9 cellular contexts compared by ENCODE assay signal in the genomic region with DNA sequence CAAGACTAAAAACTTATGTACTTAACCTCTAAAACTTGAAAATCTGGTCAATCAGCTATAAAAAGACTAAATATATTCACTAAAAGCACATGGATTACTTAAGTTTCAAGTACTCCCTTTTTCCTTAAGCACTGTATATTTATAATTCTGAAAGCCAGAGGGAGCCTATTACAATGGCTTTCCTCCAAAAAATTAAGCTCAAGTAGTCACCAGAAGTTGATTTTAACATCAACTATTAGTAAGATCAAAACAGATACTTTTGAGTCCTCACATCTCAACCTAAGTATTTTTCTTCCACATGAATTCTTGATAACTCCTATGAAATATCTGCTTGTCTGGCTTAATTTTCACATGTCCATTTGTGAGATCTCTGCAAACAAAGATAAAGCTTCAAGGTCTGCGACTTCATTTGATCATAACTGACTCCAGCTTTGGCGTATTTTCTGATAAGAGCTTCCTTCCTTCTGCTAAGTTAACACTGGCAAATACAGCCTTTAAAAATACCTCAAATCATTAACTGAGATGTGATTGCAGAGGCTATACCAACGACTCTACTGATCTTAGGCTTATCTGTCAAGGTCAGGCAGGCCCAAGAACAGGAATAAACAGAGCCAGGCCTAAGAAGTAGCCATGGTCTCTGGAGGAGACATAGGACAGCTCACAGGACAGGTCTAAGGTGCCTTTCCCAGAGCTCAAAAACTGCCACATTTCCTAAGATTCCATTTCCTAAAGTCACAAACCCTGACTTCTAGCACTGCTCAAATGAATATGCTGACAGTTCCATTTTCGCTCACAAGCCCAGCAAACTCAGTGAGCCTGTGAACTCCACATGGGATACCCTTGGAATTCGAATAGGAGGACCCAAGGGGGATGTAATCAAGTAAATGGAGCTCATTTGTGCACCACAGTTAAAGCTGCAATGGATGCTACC. TPM values are rescaled to one million over a fixed set of nuclear protein-coding genes. Genes with fewer than 3 reads are reported as not detected.
A peak's percentile ranks its signal among the peaks of the same experiment; 100 is the strongest.
DNase-seq lines count a peak whose midpoint lies in the region; TF ChIP-seq lines count a peak whose summit lies in the region.
"Had no signal": no experiment of that assay in that cellular context is flagged by ENCODE, and none has a peak within 500 bp of the region (broad histone marks: within the 10 kb centered on the region; RNA-seq: fewer than 3 reads in every experiment).

No MANE protein-coding gene starts in this region.

- peak overlapping the region; percentile 66 for H3K27ac Mint-ChIP-seq in activated naive CD4-positive, alpha-beta T cell treated with anti-CD3 and anti-CD28 coated beads for 36 hours
- peak overlapping the region; percentile 1 for H3K27ac Mint-ChIP-seq in activated T-helper 1 cell treated with anti-CD3 and anti-CD28 coated beads, Interleukin-12 subunit alpha, Interleukin-12 subunit beta, Interleukin-2, Interleukin-4 antibody, amounts not matched to agents 30 ng/mL and 10 ng/mL and 1 ng/mL, durations not matched to agents 14 hours and 24 hours and 36 hours

- no peak overlapping the region for H3K27ac ChIP-seq in iPS-20b (ENCODE audit: low read length)
- peak overlapping the region; percentile 2 to 40 for H3K27ac ChIP-seq in tibial artery

- peak overlapping the region; percentile 29; the same call in 1 of the 2 replicates for H3K9ac ChIP-seq in iPS-20b (ENCODE audit: low read depth, low read length)

- H3K36me3 ChIP-seq in iPS-20b (ENCODE audit: insufficient read depth, low read depth, low read length) (peaks cover 89% of the 10 kb centered on the region), tibial artery (peaks cover 13 to 31% (median 23%) of the 10 kb centered on the region in 3 donors)

- intact Hi-C loops in activated naive CD4-positive, alpha-beta T cell treated with anti-CD3 and anti-CD28 coated beads for 36 hours (cut with micrococcal nuclease), result loop anchor here (1.0 to 5.0 kb wide), 2 partner anchors 10 to 34 kb away; a partner anchor contains a TSS
- intact Hi-C loops in activated T-helper 1 cell treated with anti-CD3 and anti-CD28 coated beads, Interleukin-12 subunit alpha, Interleukin-12 subunit beta, Interleukin-2, Interleukin-4 antibody, amounts not matched to agents 30 ng/mL and 10 ng/mL and 1 ng/mL, durations not matched to agents 14 hours and 24 hours and 36 hours (cut with micrococcal nuclease), result loop anchor here (2.0 kb wide), 1 partner anchor 62 kb away; no protein-coding TSS in a partner anchor
- intact Hi-C loops in tibial artery (cut with DNase I; ENCODE audit: low total_unique reads), result no loop called here

- no peak for DNase-seq in activated naive CD4-positive, alpha-beta T cell treated with anti-CD3 and anti-CD28 coated beads for 36 hours
- no peak for DNase-seq in activated naive CD4-positive, alpha-beta T cell treated with anti-CD3 and anti-CD28 coated beads, Interleukin-2, amount 50 U/mL, for 16 hours
- DNase-seq in activated T-helper 1 cell treated with anti-CD3 and anti-CD28 coated beads, Interleukin-12 subunit alpha, Interleukin-12 subunit beta, Interleukin-2, Interleukin-4 antibody, amounts not matched to agents 30 ng/mL and 10 ng/mL and 1 ng/mL, durations not matched to agents 14 hours and 24 hours and 36 hours (ENCODE audit: low spot score), result no peak
- no peak for DNase-seq in tibial artery
- DNase-seq in amygdala (lab: John Stamatoyannopoulos, UW), result no peak
- DNase-seq in kidney tubule cell (ENCODE audit: low spot score), result no peak
- no peak for DNase-seq in iPS-NIHi11 (ENCODE audit: low spot score)
- DNase-seq: DMS79 treated with DMSO at 0.1 percent for 48 hours had no signal

- no peaks in the 10 kb centered on the region for H3K9me3 Mint-ChIP-seq in activated naive CD4-positive, alpha-beta T cell treated with anti-CD3 and anti-CD28 coated beads for 36 hours
- no peaks in the 10 kb centered on the region for H3K9me3 Mint-ChIP-seq in activated T-helper 1 cell treated with anti-CD3 and anti-CD28 coated beads, Interleukin-12 subunit alpha, Interleukin-12 subunit beta, Interleukin-2, Interleukin-4 antibody, amounts not matched to agents 30 ng/mL and 10 ng/mL and 1 ng/mL, durations not matched to agents 14 hours and 24 hours and 36 hours

- H3K36me3 Mint-ChIP-seq in activated naive CD4-positive, alpha-beta T cell treated with anti-CD3 and anti-CD28 coated beads for 36 hours (ENCODE audit: low read depth), result peaks cover 70% of the 10 kb centered on the region
- H3K36me3 Mint-ChIP-seq in activated T-helper 1 cell treated with anti-CD3 and anti-CD28 coated beads, Interleukin-12 subunit alpha, Interleukin-12 subunit beta, Interleukin-2, Interleukin-4 antibody, amounts not matched to agents 30 ng/mL and 10 ng/mL and 1 ng/mL, durations not matched to agents 14 hours and 24 hours and 36 hours (ENCODE audit: low read depth), result peaks cover 57% of the 10 kb centered on the region

- CTCF ChIA-PET in activated naive CD4-positive, alpha-beta T cell treated with anti-CD3 and anti-CD28 coated beads for 36 hours (lab: Charles Lee), result interaction anchor here (0.6 to 1.9 kb wide), 7 partner anchors 7 to 37 kb away, joined by 3 to 8 read pairs (median 3); no protein-coding TSS in a partner anchor

- H3K4me3 Mint-ChIP-seq in activated naive CD4-positive, alpha-beta T cell treated with anti-CD3 and anti-CD28 coated beads for 36 hours, result no peak overlapping the region
- peak overlapping the region; percentile 13 for H3K4me3 Mint-ChIP-seq in activated T-helper 1 cell treated with anti-CD3 and anti-CD28 coated beads, Interleukin-12 subunit alpha, Interleukin-12 subunit beta, Interleukin-2, Interleukin-4 antibody, amounts not matched to agents 30 ng/mL and 10 ng/mL and 1 ng/mL, durations not matched to agents 14 hours and 24 hours and 36 hours

- no peaks in the 10 kb centered on the region for H3K27me3 Mint-ChIP-seq in activated naive CD4-positive, alpha-beta T cell treated with anti-CD3 and anti-CD28 coated beads for 36 hours (ENCODE audit: low read depth)
- H3K27me3 Mint-ChIP-seq in activated T-helper 1 cell treated with anti-CD3 and anti-CD28 coated beads, Interleukin-12 subunit alpha, Interleukin-12 subunit beta, Interleukin-2, Interleukin-4 antibody, amounts not matched to agents 30 ng/mL and 10 ng/mL and 1 ng/mL, durations not matched to agents 14 hours and 24 hours and 36 hours (ENCODE audit: insufficient read depth), result no peaks in the 10 kb centered on the region

- H3K9me3 ChIP-seq in iPS-20b (ENCODE audit: insufficient read depth, low read depth, low read length) (no peaks in the 10 kb centered on the region), tibial artery (no peaks in the 10 kb centered on the region)

- H3K27me3 ChIP-seq in iPS-20b (ENCODE audit: insufficient read depth, low read length) (no peaks in the 10 kb centered on the region), tibial artery (no peaks in the 10 kb centered on the region)

- H3K4me1 ChIP-seq in iPS-20b (ENCODE audit: insufficient read depth, low read length) (peaks cover 18% of the 10 kb centered on the region; the same call in 1 of the 2 replicates), tibial artery (peaks cover 0 to 62% (median 30%) of the 10 kb centered on the region in 4 donors)

- peaks cover 62% of the 10 kb centered on the region for H3K4me1 Mint-ChIP-seq in activated naive CD4-positive, alpha-beta T cell treated with anti-CD3 and anti-CD28 coated beads for 36 hours (ENCODE audit: low read depth)
- peaks cover 82% of the 10 kb centered on the region for H3K4me1 Mint-ChIP-seq in activated T-helper 1 cell treated with anti-CD3 and anti-CD28 coated beads, Interleukin-12 subunit alpha, Interleukin-12 subunit beta, Interleukin-2, Interleukin-4 antibody, amounts not matched to agents 30 ng/mL and 10 ng/mL and 1 ng/mL, durations not matched to agents 14 hours and 24 hours and 36 hours (ENCODE audit: low read depth)

- 0 out of 2 replicates have a peak overlapping the region, but pooled peaks have one; percentile 15 for H3K4me3 ChIP-seq in iPS-20b (ENCODE audit: low read length)
- no peak overlapping the region for H3K4me3 ChIP-seq in tibial artery

- peak in 1 of 2 experiments; percentile 20 for TF ChIP-seq CTCF in tibial artery (IDR thresholded peaks at IDR 0.05)

RNA-seq across cellular contexts. Expression of a gene that starts 10.0 kb away (rescaled TPM):
- total RNA-seq in activated naive CD4-positive, alpha-beta T cell treated with anti-CD3 and anti-CD28 coated beads for 36 hours, result 100 to 1,000 TPM; 228 to 237 TPM
- total RNA-seq in activated T-helper 1 cell treated with anti-CD3 and anti-CD28 coated beads, Interleukin-12 subunit alpha, Interleukin-12 subunit beta, Interleukin-2, Interleukin-4 antibody, amounts not matched to agents 30 ng/mL and 10 ng/mL and 1 ng/mL, durations not matched to agents 14 hours and 24 hours and 36 hours, result 238 and 248 TPM in 2 replicates

RNA-seq across cellular contexts. Expression of a gene that starts 10.2 kb away (rescaled TPM):
- total RNA-seq in activated naive CD4-positive, alpha-beta T cell treated with anti-CD3 and anti-CD28 coated beads for 36 hours, result 10 to 100 TPM; 28.7 to 30.6 TPM
- 32.1 and 33.6 TPM in 2 replicates for total RNA-seq in activated T-helper 1 cell treated with anti-CD3 and anti-CD28 coated beads, Interleukin-12 subunit alpha, Interleukin-12 subunit beta, Interleukin-2, Interleukin-4 antibody, amounts not matched to agents 30 ng/mL and 10 ng/mL and 1 ng/mL, durations not matched to agents 14 hours and 24 hours and 36 hours
